ENCODE assay signal across 8 cellular contexts in genomic region chr4:142126890-142127497, GRCh38.
DNase-seq lines count a peak whose midpoint lies in the region; ATAC-seq, FAIRE-seq and TF ChIP-seq lines count a peak whose summit lies in the region.

No MANE protein-coding gene starts in this region.

- no peaks in the 10 kb centered on the region for H3K27me3 ChIP-seq in K562 (ENCODE audit: control insufficient read depth in 2 of 2, insufficient read depth in 2 of 2, low read length in 2 of 2)

- ATAC-seq in K562, result peak; percentile 72

- peaks cover 25% of the 10 kb centered on the region for H3K36me3 Mint-ChIP-seq in T-helper 2 cell treated with Interferon-gamma antibody and Interleukin-4, amounts not matched to agents 5 μg/mL and 100 μg/mL, for 36 hours (ENCODE audit: low read depth)

- H4K20me1 ChIP-seq in K562 (replicated peaks; ENCODE audit: control insufficient read depth, insufficient read depth, low read length), result no peaks in the 10 kb centered on the region

- BruUV-seq in K562 (replicated peaks; lab: Mats Ljungman, UMichigan), result no TSS peak

- H3K4me3 ChIP-seq in HEK293 (ENCODE audit: low read depth, low read length) (no peak overlapping the region), K562 (no peak overlapping the region)

- H3K79me2 ChIP-seq in K562 (ENCODE audit: control insufficient read depth, insufficient read depth, low read length), result no peaks in the 10 kb centered on the region

- CTCF ChIA-PET in HEK293 (lab: Yijun Ruan, JAX), result interaction anchor here (0.6 to 1.7 kb wide), 4 partner anchors 13 to 721 kb away, joined by 3 to 6 read pairs (median 5); partner anchors contain the start of gene INPP4B
- CTCF ChIA-PET in K562 (lab: Yijun Ruan, JAX; ENCODE audit: low intra/inter-chr PET ratio), result no interaction called here

- no peak overlapping the region for H2AFZ ChIP-seq in K562 (ENCODE audit: low read depth, low read length)

- H3K4me1 Mint-ChIP-seq in T-helper 2 cell treated with Interferon-gamma antibody and Interleukin-4, amounts not matched to agents 5 μg/mL and 100 μg/mL, for 36 hours (ENCODE audit: low read depth), result peaks cover 22% of the 10 kb centered on the region

- POLR2A ChIA-PET in HEK293 (lab: Yijun Ruan, JAX) (no interaction called here), K562 (lab: Yijun Ruan, JAX) (no interaction called here)

- no peak overlapping the region for H3K27ac Mint-ChIP-seq in T-helper 2 cell treated with Interferon-gamma antibody and Interleukin-4, amounts not matched to agents 5 μg/mL and 100 μg/mL, for 36 hours

- no peak for TF ChIP-seq CTCF in HEK293 (tag by site-specific recombination; IDR thresholded peaks at IDR 0.05)
- TF ChIP-seq CTCF in K562 (IDR thresholded peaks at IDR 0.05 in 2 of 3, conservative IDR thresholded peaks at IDR 0.05 in 1 of 3; ENCODE audit: insufficient read depth in 2 of 3, low read depth in 1 of 3, low read length in 3 of 3), result peak; percentile 49 to 65 (median 59); a peak in 5 of 6 replicates

- H3K9me1 ChIP-seq in K562 (ENCODE audit: control insufficient read depth, insufficient read depth, low read length), result no peaks in the 10 kb centered on the region

- 0% methylated on average over 3 of the region's 3 CpGs for WGBS in K562 (ENCODE audit: insufficient coverage, low coverage, missing lambda C conversion rate)

- no peaks in the 10 kb centered on the region for H3K9me3 Mint-ChIP-seq in T-helper 2 cell treated with Interferon-gamma antibody and Interleukin-4, amounts not matched to agents 5 μg/mL and 100 μg/mL, for 36 hours

- in situ Hi-C loops in K562 (cut with MboI), result no loop called here

- peak; percentile 77 for FAIRE-seq in K562 (lab: Jason Lieb, UNC)

- no peaks in the 10 kb centered on the region for H3K36me3 ChIP-seq in HEK293 (ENCODE audit: control insufficient read depth in 2 of 2, insufficient read depth in 1 of 2, low read length in 2 of 2)
- H3K36me3 ChIP-seq in K562 (ENCODE audit: control insufficient read depth, insufficient read depth, low read length), result no peaks in the 10 kb centered on the region

- TF ChIP-seq EP300 in K562 (IDR thresholded peaks at IDR 0.05; ENCODE audit: low read length), result no peak

- intact Hi-C loops in K562 (cut with micrococcal nuclease), result loop anchor here (1.0 to 10.0 kb wide), 3 partner anchors 715 to 1448 kb away; no protein-coding TSS in a partner anchor

- no peak overlapping the region for H3K4me2 ChIP-seq in K562 (ENCODE audit: insufficient read depth, low read length)

- TF ChIP-seq RAD21 in K562 (CRISPR knock-in tag; conservative IDR thresholded peaks at IDR 0.05 in 1 of 2, IDR thresholded peaks at IDR 0.05 in 1 of 2), result peak; percentile 59 to 69

- H3K27ac ChIP-seq in HEK293 (ENCODE audit: extremely low read depth, low read depth, low read length) (no peak overlapping the region), K562 (ENCODE audit: extremely low read depth, low read depth, low read length) (no peak overlapping the region)

- H3K9me3 ChIP-seq in HEK293 (ENCODE audit: control insufficient read depth, insufficient read depth, low read depth, low read length), result no peaks in the 10 kb centered on the region
- H3K9me3 ChIP-seq in K562 (replicated peaks; ENCODE audit: control insufficient read depth, insufficient read depth, low read depth, low read length), result no peaks in the 10 kb centered on the region

- no peaks in the 10 kb centered on the region for H3K27me3 Mint-ChIP-seq in T-helper 2 cell treated with Interferon-gamma antibody and Interleukin-4, amounts not matched to agents 5 μg/mL and 100 μg/mL, for 36 hours (ENCODE audit: low read depth)

- no peak overlapping the region for H3K4me3 Mint-ChIP-seq in T-helper 2 cell treated with Interferon-gamma antibody and Interleukin-4, amounts not matched to agents 5 μg/mL and 100 μg/mL, for 36 hours

- DNase-seq in DMS 273 (lab: John Stamatoyannopoulos, UW; ENCODE audit: unreplicated experiment), result peak; percentile 56
- DNase-seq in DMS 273 treated with DMSO at 0.1 percent for 48 hours (lab: John Stamatoyannopoulos, UW), result no peak
- DNase-seq in NCI-H1048 (lab: John Stamatoyannopoulos, UW), result peak; percentile 15
- DNase-seq in T-helper 2 cell treated with Interferon-gamma antibody and Interleukin-4, amounts not matched to agents 5 μg/mL and 100 μg/mL, for 36 hours (ENCODE audit: low spot score), result peak; percentile 33
- DNase-seq in K562 (ENCODE audit: extremely low read depth in 1 of 4, low spot score in 3 of 4), result peak; percentile 13 to 56 (median 32)
- DNase-seq in iPS-NIHi7 (ENCODE audit: extremely low spot score), result peak; percentile 36
- peak; percentile 49 for DNase-seq in stimulated activated CD4-positive, alpha-beta T cell treated with anti-CD3 and anti-CD28 coated beads, Interleukin-1b, Interleukin-23, amount 100 ng/mL, for 48 hours

- H3K4me1 ChIP-seq in HEK293 (ENCODE audit: control insufficient read depth, insufficient read depth, low read length), result no peaks in the 10 kb centered on the region
- no peaks in the 10 kb centered on the region for H3K4me1 ChIP-seq in K562 (replicated peaks in 1 of 2; ENCODE audit: control insufficient read depth in 2 of 2, insufficient read depth in 2 of 2, low read length in 2 of 2)

- no peak for TF ChIP-seq POLR2A in K562 (conservative IDR thresholded peaks at IDR 0.05)

- no peak overlapping the region for H3K9ac ChIP-seq in K562 (ENCODE audit: insufficient read depth in 1 of 2, low read depth in 2 of 2, low read length in 2 of 2)

TF ChIP-seq in HEK293, 187 proteins besides CTCF, POLR2A, EP300 and RAD21 (continues in another document):
- TF ChIP-seq SCRT1 (tag by site-specific recombination; IDR thresholded peaks at IDR 0.05; ENCODE audit: borderline replicate concordance), result no peak
- TF ChIP-seq ZNF654 (tag by site-specific recombination; IDR thresholded peaks at IDR 0.05; ENCODE audit: low read depth), result peak; percentile 78
- TF ChIP-seq ZNF324 (tag by site-specific recombination; IDR thresholded peaks at IDR 0.05), result no peak
- no peak for TF ChIP-seq ZNF280C (tag by site-specific recombination; IDR thresholded peaks at IDR 0.05)
- TF ChIP-seq ZNF426 (tag by site-specific recombination; IDR thresholded peaks at IDR 0.05), result no peak

TF ChIP-seq in K562, 482 proteins besides CTCF, POLR2A, EP300 and RAD21:
- TF ChIP-seq SMC3 (conservative IDR thresholded peaks at IDR 0.05; ENCODE audit: insufficient read depth, low read depth, low read length), result peak; percentile 45
- no peak for TF ChIP-seq RBM39 (optimal IDR thresholded peaks at IDR 0.05; ENCODE audit: low read depth, low read length)
- TF ChIP-seq DEAF1 (CRISPR knock-in tag; IDR thresholded peaks at IDR 0.05), result peak; percentile 46
TF ChIP-seq in K562: peak in this region for 2.
